Comparison of ENCODE assay signal across 29 cellular contexts in genomic region chr11:65055538-65055937, GRCh38.
"Had no signal": no experiment of that assay in that cellular context is flagged by ENCODE, and none has a peak within 500 bp of the region (broad histone marks: within the 10 kb centered on the region; RNA-seq: fewer than 3 reads in every experiment).

No MANE protein-coding gene starts in this region.

- H3K9ac ChIP-seq: neural progenitor cell had no signal

- H2AFZ ChIP-seq: neural progenitor cell had no signal

- ATAC-seq: natural killer cell; stimulated activated effector memory CD8-positive, alpha-beta T cell treated with anti-CD3 and anti-CD28 coated beads, Interleukin-12 subunit alpha, Interleukin-12 subunit beta, amount 100 ng/mL, for 72 hours had no signal

- H3K36me3 ChIP-seq: ascending aorta, cardiac muscle cell, colonic mucosa, left ventricle myocardium inferior, neural progenitor cell, right atrium auricular region, thoracic aorta, WERI-Rb-1 had no signal

- H3K27me3 ChIP-seq: ascending aorta, cardiac muscle cell, colonic mucosa, neural progenitor cell, right atrium auricular region had no signal

- H3K4me1 ChIP-seq: ascending aorta, colonic mucosa, left ventricle myocardium inferior, neural progenitor cell, right atrium auricular region had no signal

- DNase-seq: activated CD4-positive, alpha-beta memory T cell treated with anti-CD3 and anti-CD28 coated beads, Interleukin-2, amount 10 ng/mL, durations not matched to agents 7 days and 5 days; activated CD4-positive, alpha-beta T cell treated with anti-CD3 and anti-CD28 coated beads, Interleukin-2, amount 10 ng/mL, durations not matched to agents 7 days and 5 days; activated CD4-positive, CD25-positive, alpha-beta regulatory T cell treated with anti-CD3 and anti-CD28 coated beads, Interleukin-2, amount 50 U/mL, for 72 hours; activated CD8-positive, alpha-beta memory T cell treated with anti-CD3 and anti-CD28 coated beads, Interleukin-2, amount 50 U/mL, for 48 hours; activated gamma-delta T cell; activated naive CD4-positive, alpha-beta T cell treated with anti-CD3 and anti-CD28 coated beads, Interleukin-2, amount 10 ng/mL, durations not matched to agents 7 days and 5 days; activated naive CD8-positive, alpha-beta T cell treated with anti-CD3 and anti-CD28 coated beads, Interleukin-2, amount 10 ng/mL, durations not matched to agents 7 days and 5 days; activated T-cell treated with anti-CD3 and anti-CD28 coated beads, Interleukin-2, amount 50 U/mL, for 24 hours; cerebellar nuclear complex; colonic mucosa; effector memory CD4-positive, alpha-beta T cell; islet precursor cell; left ventricle myocardium inferior; mesendoderm; natural killer cell; occipital lobe; stimulated activated CD4-positive, alpha-beta T cell treated with anti-CD3 and anti-CD28 coated beads, Interleukin-12 subunit alpha, Interleukin-12 subunit beta, amount 100 ng/mL, for 4 hours; stimulated activated CD4-positive, alpha-beta T cell treated with anti-CD3 and anti-CD28 coated beads, Interleukin-4, amount 100 ng/mL, for 1 hour; T1000; WERI-Rb-1 had no signal

- H3K4me3 ChIP-seq: ascending aorta, cardiac muscle cell, colonic mucosa, left ventricle myocardium inferior, lung, neural progenitor cell, right atrium auricular region, thoracic aorta had no signal

- H3K4me2 ChIP-seq: neural progenitor cell had no signal

- H3K9me3 ChIP-seq: ascending aorta, colonic mucosa, left ventricle myocardium inferior, right atrium auricular region, thoracic aorta had no signal

- FAIRE-seq: frontal cortex, urothelium cell line had no signal

- H3K27ac ChIP-seq: ascending aorta, cardiac muscle cell, colonic mucosa, left ventricle myocardium inferior, neural progenitor cell, right atrium auricular region, thoracic aorta, WERI-Rb-1 had no signal
